8 cellular contexts compared by ENCODE assay signal in genomic region chr11:33160587-33160986, GRCh38.
DNase-seq lines count a peak whose midpoint lies in the region; ATAC-seq and TF ChIP-seq lines count a peak whose summit lies in the region.

No MANE protein-coding gene starts in this region.

- H3K4me3 ChIP-seq in GM08714 (ENCODE audit: low read length), result peak overlapping the region; percentile 91
- H3K4me3 ChIP-seq in SU-DHL-6 (ENCODE audit: insufficient read depth, low read length, poor library complexity, severe bottlenecking), result peak overlapping the region; percentile 90
- peak overlapping the region; percentile 99 for H3K4me3 ChIP-seq in fibroblast of pulmonary artery (replicated peaks; ENCODE audit: low read depth, low read length)
- H3K4me3 ChIP-seq in rectal smooth muscle tissue (ENCODE audit: low read length), result peak overlapping the region; percentile 99

- H3K4me2 ChIP-seq in SU-DHL-6 (ENCODE audit: low read depth, low read length, poor library complexity, severe bottlenecking), result peak overlapping the region; percentile 94

- H3K9ac ChIP-seq in SU-DHL-6 (ENCODE audit: low read length) (peak overlapping the region; percentile 84), rectal smooth muscle tissue (ENCODE audit: low read length) (peak overlapping the region; percentile 24)

- ATAC-seq in GM18907 (IDR thresholded peaks at IDR 0.05; ENCODE audit: unreplicated experiment), result no peak

- H2AFZ ChIP-seq in SU-DHL-6 (ENCODE audit: low read depth, low read length, severe bottlenecking), result peak overlapping the region; percentile 91

- no peaks in the 10 kb centered on the region for H3K9me3 ChIP-seq in SU-DHL-6 (ENCODE audit: insufficient read depth, low read length)

- H3K36me3 ChIP-seq in SU-DHL-6 (ENCODE audit: low read length) (no peaks in the 10 kb centered on the region), rectal smooth muscle tissue (ENCODE audit: control insufficient read depth, insufficient read depth, low read length) (no peaks in the 10 kb centered on the region)

- no peak for DNase-seq in fibroblast of pulmonary artery (ENCODE audit: low read depth)
- DNase-seq in dedifferentiated amniotic fluid mesenchymal stem cell (ENCODE audit: extremely low spot score), result no peak
- DNase-seq in activated CD4-positive, CD25-positive, alpha-beta regulatory T cell treated with anti-CD3 and anti-CD28 coated beads, Interleukin-2, amount 50 U/mL, for 72 hours, result no peak
- DNase-seq in DMS114 treated with DMSO at 0.1 percent for 48 hours (lab: John Stamatoyannopoulos, UW; ENCODE audit: unreplicated experiment), result no peak

- TF ChIP-seq CTCF in SU-DHL-6 (IDR thresholded peaks at IDR 0.05; ENCODE audit: insufficient read depth, low read length, poor library complexity, severe bottlenecking), result no peak
- TF ChIP-seq CTCF in fibroblast of pulmonary artery (IDR thresholded peaks at IDR 0.05; ENCODE audit: low read length, missing control alignments), result no peak

- H3K4me1 ChIP-seq in rectal smooth muscle tissue (ENCODE audit: control insufficient read depth, insufficient read depth, low read length), result peaks cover 8% of the 10 kb centered on the region

- H4K20me1 ChIP-seq in SU-DHL-6 (ENCODE audit: low read depth, low read length), result no peaks in the 10 kb centered on the region

- no peaks in the 10 kb centered on the region for H3K9me2 ChIP-seq in SU-DHL-6 (replicated peaks; ENCODE audit: insufficient read depth, low read length)

- H3K27me3 ChIP-seq in SU-DHL-6 (ENCODE audit: low read length) (no peaks in the 10 kb centered on the region), rectal smooth muscle tissue (ENCODE audit: control insufficient read depth, insufficient read depth, low read length) (no peaks in the 10 kb centered on the region)

- H3K27ac ChIP-seq in SU-DHL-6 (ENCODE audit: low read depth, low read length), result peak overlapping the region; percentile 56; the same call in 1 of the 2 replicates
- H3K27ac ChIP-seq in rectal smooth muscle tissue (ENCODE audit: low read depth, low read length), result no peak overlapping the region

- H3K79me2 ChIP-seq in SU-DHL-6 (ENCODE audit: insufficient read depth, low read length), result peaks cover 65% of the 10 kb centered on the region

- H3F3A ChIP-seq in SU-DHL-6 (ENCODE audit: insufficient read depth), result no peaks in the 10 kb centered on the region
